1 cellular context compared by ENCODE assay signal in the genomic region with DNA sequence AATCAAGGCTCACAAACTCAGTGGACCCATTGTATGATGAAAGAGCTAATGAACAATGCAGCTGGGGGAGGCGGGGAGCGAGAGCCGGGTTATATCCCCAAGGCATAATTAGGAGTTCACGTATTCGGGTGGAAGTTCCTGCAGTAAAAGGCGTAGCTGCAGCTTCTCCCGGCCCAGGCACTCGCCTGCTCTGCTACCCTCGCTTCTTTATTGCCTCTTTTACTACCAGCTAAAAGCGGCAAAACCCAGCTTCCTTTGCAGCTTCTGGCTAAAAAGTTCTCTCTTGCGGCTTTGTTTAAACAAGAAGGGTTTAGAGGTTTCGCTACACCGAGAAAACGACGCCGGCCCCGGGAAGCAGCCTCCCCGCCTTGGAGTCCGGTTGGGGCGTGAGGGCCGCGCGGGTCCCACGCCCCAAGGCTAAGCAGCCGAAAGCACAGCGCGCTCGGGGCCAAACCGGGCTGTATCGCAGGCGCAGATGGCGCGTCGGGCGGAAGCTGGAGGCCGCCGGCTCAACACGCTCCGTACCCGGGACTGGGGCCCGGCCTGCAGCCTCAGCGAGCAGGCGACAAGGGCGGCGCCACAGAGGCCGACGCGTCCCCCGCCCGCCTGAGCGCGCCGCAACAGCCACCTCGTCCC.
TF ChIP-seq lines count a peak whose summit lies in the region.

No MANE protein-coding gene starts in this region.

TF ChIP-seq in HEK293, 187 proteins besides CTCF, POLR2A, EP300 and RAD21 (continued from another document and continues in another):
- TF ChIP-seq, protein P1, sequence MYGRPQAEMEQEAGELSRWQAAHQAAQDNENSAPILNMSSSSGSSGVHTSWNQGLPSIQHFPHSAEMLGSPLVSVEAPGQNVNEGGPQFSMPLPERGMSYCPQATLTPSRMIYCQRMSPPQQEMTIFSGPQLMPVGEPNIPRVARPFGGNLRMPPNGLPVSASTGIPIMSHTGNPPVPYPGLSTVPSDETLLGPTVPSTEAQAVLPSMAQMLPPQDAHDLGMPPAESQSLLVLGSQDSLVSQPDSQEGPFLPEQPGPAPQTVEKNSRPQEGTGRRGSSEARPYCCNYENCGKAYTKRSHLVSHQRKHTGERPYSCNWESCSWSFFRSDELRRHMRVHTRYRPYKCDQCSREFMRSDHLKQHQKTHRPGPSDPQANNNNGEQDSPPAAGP (tag by site-specific recombination; IDR thresholded peaks at IDR 0.05) = 0 out of 2 replicates have a peak, but pooled peaks have one; percentile 21
- TF ChIP-seq ZFP37 (tag by site-specific recombination; IDR thresholded peaks at IDR 0.05) (0 out of 2 replicates have a peak, but pooled peaks have one; percentile 38), ZNF138 (tag by site-specific recombination; IDR thresholded peaks at IDR 0.05; ENCODE audit: borderline replicate concordance) (no peak), ZNF184 (tag by site-specific recombination; IDR thresholded peaks at IDR 0.05) (no peak), ZSCAN16 (tag by site-specific recombination; IDR thresholded peaks at IDR 0.05) (no peak), ZNF16 (tag by site-specific recombination; IDR thresholded peaks at IDR 0.05; ENCODE audit: low read depth) (no peak), PRDM1 (tag by site-specific recombination; IDR thresholded peaks at IDR 0.05) (0 out of 2 replicates have a peak, but pooled peaks have one; percentile 30), ZNF121 (tag by site-specific recombination; IDR thresholded peaks at IDR 0.05) (no peak), TCF7L2 (IDR thresholded peaks at IDR 0.05; ENCODE audit: borderline replicate concordance, low read depth, low read length) (no peak), KLF9 (tag by site-specific recombination; IDR thresholded peaks at IDR 0.05; ENCODE audit: low read depth) (no peak), ZNF664 (tag by site-specific recombination; IDR thresholded peaks at IDR 0.05) (no peak), ZNF626 (tag by site-specific recombination; IDR thresholded peaks at IDR 0.05) (no peak), ZNF266 (tag by site-specific recombination; IDR thresholded peaks at IDR 0.05; ENCODE audit: low read depth) (no peak), ZNF76 (tag by site-specific recombination; IDR thresholded peaks at IDR 0.05; ENCODE audit: borderline replicate concordance, low read depth) (no peak), SCRT2 (tag by site-specific recombination; IDR thresholded peaks at IDR 0.05) (no peak), ZNF341 (tag by site-specific recombination; IDR thresholded peaks at IDR 0.05; ENCODE audit: low read depth) (peak; percentile 83), EGR2 (tag by site-specific recombination; IDR thresholded peaks at IDR 0.05; ENCODE audit: low read depth) (no peak), ZNF133 (tag by site-specific recombination; IDR thresholded peaks at IDR 0.05) (no peak), ZNF366 (tag by site-specific recombination; conservative IDR thresholded peaks at IDR 0.05) (peak; percentile 30; the same call in 1 of the 2 replicates), ZXDB (tag by site-specific recombination; IDR thresholded peaks at IDR 0.05) (peak; percentile 35; the same call in 1 of the 2 replicates), ZNF169 (tag by site-specific recombination; IDR thresholded peaks at IDR 0.05) (no peak), ZNF10 (tag by site-specific recombination; IDR thresholded peaks at IDR 0.05) (no peak), ZBTB1 (tag by site-specific recombination; IDR thresholded peaks at IDR 0.05) (no peak), ZNF621 (tag by site-specific recombination; IDR thresholded peaks at IDR 0.05) (no peak), ZNF473 (tag by site-specific recombination; IDR thresholded peaks at IDR 0.05) (no peak), SP3 (tag by site-specific recombination; IDR thresholded peaks at IDR 0.05) (no peak), ZNF707 (tag by site-specific recombination; IDR thresholded peaks at IDR 0.05) (no peak), ZNF140 (tag by site-specific recombination; IDR thresholded peaks at IDR 0.05) (no peak), ZNF248 (tag by site-specific recombination; IDR thresholded peaks at IDR 0.05) (no peak), ZNF221 (tag by site-specific recombination; IDR thresholded peaks at IDR 0.05; ENCODE audit: borderline replicate concordance) (no peak), BCL11B (tag by site-specific recombination; IDR thresholded peaks at IDR 0.05; ENCODE audit: low read depth) (no peak), ZNF2 (tag by site-specific recombination; IDR thresholded peaks at IDR 0.05) (peak; percentile 88), ZNF521 (tag by site-specific recombination; IDR thresholded peaks at IDR 0.05) (no peak), ZNF785 (tag by site-specific recombination; IDR thresholded peaks at IDR 0.05) (no peak), GLI2 (tag by site-specific recombination; IDR thresholded peaks at IDR 0.05; ENCODE audit: borderline replicate concordance, low read depth) (no peak)
- TF ChIP-seq, protein P2, sequence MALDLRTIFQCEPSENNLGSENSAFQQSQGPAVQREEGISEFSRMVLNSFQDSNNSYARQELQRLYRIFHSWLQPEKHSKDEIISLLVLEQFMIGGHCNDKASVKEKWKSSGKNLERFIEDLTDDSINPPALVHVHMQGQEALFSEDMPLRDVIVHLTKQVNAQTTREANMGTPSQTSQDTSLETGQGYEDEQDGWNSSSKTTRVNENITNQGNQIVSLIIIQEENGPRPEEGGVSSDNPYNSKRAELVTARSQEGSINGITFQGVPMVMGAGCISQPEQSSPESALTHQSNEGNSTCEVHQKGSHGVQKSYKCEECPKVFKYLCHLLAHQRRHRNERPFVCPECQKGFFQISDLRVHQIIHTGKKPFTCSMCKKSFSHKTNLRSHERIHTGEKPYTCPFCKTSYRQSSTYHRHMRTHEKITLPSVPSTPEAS (tag by site-specific recombination; IDR thresholded peaks at IDR 0.05) = no peak
- TF ChIP-seq, protein P3, sequence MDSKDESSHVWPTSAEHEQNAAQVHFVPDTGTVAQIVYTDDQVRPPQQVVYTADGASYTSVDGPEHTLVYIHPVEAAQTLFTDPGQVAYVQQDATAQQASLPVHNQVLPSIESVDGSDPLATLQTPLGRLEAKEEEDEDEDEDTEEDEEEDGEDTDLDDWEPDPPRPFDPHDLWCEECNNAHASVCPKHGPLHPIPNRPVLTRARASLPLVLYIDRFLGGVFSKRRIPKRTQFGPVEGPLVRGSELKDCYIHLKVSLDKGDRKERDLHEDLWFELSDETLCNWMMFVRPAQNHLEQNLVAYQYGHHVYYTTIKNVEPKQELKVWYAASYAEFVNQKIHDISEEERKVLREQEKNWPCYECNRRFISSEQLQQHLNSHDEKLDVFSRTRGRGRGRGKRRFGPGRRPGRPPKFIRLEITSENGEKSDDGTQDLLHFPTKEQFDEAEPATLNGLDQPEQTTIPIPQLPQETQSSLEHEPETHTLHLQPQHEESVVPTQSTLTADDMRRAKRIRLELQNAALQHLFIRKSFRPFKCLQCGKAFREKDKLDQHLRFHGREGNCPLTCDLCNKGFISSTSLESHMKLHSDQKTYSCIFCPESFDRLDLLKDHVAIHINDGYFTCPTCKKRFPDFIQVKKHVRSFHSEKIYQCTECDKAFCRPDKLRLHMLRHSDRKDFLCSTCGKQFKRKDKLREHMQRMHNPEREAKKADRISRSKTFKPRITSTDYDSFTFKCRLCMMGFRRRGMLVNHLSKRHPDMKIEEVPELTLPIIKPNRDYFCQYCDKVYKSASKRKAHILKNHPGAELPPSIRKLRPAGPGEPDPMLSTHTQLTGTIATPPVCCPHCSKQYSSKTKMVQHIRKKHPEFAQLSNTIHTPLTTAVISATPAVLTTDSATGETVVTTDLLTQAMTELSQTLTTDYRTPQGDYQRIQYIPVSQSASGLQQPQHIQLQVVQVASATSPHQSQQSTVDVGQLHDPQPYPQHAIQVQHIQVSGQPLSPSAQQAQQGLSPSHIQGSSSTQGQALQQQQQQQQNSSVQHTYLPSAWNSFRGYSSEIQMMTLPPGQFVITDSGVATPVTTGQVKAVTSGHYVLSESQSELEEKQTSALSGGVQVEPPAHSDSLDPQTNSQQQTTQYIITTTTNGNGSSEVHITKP (tag by site-specific recombination; IDR thresholded peaks at IDR 0.05) = no peak
- TF ChIP-seq, protein P4, sequence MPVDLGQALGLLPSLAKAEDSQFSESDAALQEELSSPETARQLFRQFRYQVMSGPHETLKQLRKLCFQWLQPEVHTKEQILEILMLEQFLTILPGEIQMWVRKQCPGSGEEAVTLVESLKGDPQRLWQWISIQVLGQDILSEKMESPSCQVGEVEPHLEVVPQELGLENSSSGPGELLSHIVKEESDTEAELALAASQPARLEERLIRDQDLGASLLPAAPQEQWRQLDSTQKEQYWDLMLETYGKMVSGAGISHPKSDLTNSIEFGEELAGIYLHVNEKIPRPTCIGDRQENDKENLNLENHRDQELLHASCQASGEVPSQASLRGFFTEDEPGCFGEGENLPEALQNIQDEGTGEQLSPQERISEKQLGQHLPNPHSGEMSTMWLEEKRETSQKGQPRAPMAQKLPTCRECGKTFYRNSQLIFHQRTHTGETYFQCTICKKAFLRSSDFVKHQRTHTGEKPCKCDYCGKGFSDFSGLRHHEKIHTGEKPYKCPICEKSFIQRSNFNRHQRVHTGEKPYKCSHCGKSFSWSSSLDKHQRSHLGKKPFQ (tag by site-specific recombination; IDR thresholded peaks at IDR 0.05) = 0 out of 2 replicates have a peak, but pooled peaks have one; percentile 19
- TF ChIP-seq, protein P5, sequence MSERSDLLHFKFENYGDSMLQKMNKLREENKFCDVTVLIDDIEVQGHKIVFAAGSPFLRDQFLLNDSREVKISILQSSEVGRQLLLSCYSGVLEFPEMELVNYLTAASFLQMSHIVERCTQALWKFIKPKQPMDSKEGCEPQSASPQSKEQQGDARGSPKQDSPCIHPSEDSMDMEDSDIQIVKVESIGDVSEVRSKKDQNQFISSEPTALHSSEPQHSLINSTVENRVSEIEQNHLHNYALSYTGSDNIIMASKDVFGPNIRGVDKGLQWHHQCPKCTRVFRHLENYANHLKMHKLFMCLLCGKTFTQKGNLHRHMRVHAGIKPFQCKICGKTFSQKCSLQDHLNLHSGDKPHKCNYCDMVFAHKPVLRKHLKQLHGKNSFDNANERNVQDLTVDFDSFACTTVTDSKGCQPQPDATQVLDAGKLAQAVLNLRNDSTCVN (tag by site-specific recombination; optimal IDR thresholded peaks at IDR 0.05) = peak; percentile 32
- TF ChIP-seq, protein P6, sequence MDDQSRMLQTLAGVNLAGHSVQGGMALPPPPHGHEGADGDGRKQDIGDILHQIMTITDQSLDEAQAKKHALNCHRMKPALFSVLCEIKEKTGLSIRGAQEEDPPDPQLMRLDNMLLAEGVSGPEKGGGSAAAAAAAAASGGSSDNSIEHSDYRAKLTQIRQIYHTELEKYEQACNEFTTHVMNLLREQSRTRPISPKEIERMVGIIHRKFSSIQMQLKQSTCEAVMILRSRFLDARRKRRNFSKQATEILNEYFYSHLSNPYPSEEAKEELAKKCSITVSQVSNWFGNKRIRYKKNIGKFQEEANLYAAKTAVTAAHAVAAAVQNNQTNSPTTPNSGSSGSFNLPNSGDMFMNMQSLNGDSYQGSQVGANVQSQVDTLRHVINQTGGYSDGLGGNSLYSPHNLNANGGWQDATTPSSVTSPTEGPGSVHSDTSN (CRISPR knock-in tag; IDR thresholded peaks at IDR 0.05) = no peak
- TF ChIP-seq, protein P7, sequence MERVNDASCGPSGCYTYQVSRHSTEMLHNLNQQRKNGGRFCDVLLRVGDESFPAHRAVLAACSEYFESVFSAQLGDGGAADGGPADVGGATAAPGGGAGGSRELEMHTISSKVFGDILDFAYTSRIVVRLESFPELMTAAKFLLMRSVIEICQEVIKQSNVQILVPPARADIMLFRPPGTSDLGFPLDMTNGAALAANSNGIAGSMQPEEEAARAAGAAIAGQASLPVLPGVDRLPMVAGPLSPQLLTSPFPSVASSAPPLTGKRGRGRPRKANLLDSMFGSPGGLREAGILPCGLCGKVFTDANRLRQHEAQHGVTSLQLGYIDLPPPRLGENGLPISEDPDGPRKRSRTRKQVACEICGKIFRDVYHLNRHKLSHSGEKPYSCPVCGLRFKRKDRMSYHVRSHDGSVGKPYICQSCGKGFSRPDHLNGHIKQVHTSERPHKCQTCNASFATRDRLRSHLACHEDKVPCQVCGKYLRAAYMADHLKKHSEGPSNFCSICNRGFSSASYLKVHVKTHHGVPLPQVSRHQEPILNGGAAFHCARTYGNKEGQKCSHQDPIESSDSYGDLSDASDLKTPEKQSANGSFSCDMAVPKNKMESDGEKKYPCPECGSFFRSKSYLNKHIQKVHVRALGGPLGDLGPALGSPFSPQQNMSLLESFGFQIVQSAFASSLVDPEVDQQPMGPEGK (tag by site-specific recombination; IDR thresholded peaks at IDR 0.05) = peak; percentile 59; the same call in 1 of the 2 replicates
- TF ChIP-seq, protein P8, sequence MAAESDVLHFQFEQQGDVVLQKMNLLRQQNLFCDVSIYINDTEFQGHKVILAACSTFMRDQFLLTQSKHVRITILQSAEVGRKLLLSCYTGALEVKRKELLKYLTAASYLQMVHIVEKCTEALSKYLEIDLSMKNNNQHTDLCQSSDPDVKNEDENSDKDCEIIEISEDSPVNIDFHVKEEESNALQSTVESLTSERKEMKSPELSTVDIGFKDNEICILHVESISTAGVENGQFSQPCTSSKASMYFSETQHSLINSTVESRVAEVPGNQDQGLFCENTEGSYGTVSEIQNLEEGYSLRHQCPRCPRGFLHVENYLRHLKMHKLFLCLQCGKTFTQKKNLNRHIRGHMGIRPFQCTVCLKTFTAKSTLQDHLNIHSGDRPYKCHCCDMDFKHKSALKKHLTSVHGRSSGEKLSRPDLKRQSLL (tag by site-specific recombination; IDR thresholded peaks at IDR 0.05) = no peak
- TF ChIP-seq, protein P9, sequence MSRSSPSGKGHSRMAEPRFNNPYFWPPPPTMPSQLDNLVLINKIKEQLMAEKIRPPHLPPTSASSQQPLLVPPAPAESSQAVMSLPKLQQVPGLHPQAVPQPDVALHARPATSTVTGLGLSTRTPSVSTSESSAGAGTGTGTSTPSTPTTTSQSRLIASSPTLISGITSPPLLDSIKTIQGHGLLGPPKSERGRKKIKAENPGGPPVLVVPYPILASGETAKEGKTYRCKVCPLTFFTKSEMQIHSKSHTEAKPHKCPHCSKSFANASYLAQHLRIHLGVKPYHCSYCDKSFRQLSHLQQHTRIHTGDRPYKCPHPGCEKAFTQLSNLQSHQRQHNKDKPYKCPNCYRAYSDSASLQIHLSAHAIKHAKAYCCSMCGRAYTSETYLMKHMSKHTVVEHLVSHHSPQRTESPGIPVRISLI (tag by site-specific recombination; IDR thresholded peaks at IDR 0.05) = no peak
- TF ChIP-seq, protein P10, sequence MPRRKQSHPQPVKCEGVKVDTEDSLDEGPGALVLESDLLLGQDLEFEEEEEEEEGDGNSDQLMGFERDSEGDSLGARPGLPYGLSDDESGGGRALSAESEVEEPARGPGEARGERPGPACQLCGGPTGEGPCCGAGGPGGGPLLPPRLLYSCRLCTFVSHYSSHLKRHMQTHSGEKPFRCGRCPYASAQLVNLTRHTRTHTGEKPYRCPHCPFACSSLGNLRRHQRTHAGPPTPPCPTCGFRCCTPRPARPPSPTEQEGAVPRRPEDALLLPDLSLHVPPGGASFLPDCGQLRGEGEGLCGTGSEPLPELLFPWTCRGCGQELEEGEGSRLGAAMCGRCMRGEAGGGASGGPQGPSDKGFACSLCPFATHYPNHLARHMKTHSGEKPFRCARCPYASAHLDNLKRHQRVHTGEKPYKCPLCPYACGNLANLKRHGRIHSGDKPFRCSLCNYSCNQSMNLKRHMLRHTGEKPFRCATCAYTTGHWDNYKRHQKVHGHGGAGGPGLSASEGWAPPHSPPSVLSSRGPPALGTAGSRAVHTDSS (tag by site-specific recombination; IDR thresholded peaks at IDR 0.05) = no peak
